In the genomic region with DNA sequence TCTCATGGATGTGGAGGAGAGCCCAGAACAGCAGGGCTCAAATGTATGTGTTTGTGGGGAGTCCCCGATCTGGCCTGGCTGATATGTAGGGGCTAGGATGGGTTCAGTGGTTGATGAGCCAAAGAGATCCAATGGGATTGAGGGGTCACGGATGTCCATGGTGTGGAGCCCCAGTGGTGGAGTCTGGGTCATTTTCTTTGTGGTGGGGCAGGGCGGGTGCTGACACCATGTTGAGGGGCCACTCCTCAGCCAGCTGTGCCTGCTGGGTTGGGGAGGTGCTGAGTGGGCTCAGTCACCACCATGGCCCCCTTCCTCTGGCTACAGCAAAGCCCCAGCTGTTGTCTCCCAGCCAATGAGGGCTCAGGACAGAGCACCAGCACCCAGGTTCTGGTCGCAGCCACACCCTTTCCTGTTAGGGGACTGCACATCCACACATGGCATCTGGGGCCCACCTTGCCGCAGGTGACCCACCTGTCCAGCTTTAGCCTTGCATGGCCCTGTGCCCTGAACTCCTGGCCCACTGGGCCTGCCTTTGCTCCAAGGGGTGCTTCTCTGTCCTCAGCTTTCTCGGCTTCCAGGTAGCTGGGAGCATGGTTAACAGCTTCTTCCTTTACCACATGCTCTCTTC, we compare ENCODE assay signal across 14 cellular contexts. TPM values are rescaled to one million over a fixed set of nuclear protein-coding genes. Genes with fewer than 3 reads are reported as not detected.
A peak's percentile ranks its signal among the peaks of the same experiment; 100 is the strongest.
DNase-seq lines count a peak whose midpoint lies in the region; ATAC-seq and TF ChIP-seq lines count a peak whose summit lies in the region.
"Had no signal": no experiment of that assay in that cellular context is flagged by ENCODE, and none has a peak within 500 bp of the region (broad histone marks: within the 10 kb centered on the region; RNA-seq: fewer than 3 reads in every experiment).

No MANE protein-coding gene starts in this region.

- H3K4me3 ChIP-seq in BLaER1 treated with 17β-estradiol and CSF1 and Interleukin-3, amounts not matched to agents 10 nM and 100 nM: no peak overlapping the region; a peak in 1 of 20 replicates
- H3K4me3 ChIP-seq in Peyer's patch: no peak overlapping the region
- no peak overlapping the region for H3K4me3 ChIP-seq in esophagus muscularis mucosa
- H3K4me3 ChIP-seq: colonic mucosa, esophagus squamous epithelium had no signal

- peaks cover 21 to 34% of the 10 kb centered on the region in 2 donors for H3K4me1 Mint-ChIP-seq in stimulated activated naive B cell treated with anti-CD40 and anti-IgM and Interleukin-4, amounts not matched to agents 10 μg/mL and 1 μg/mL and 100 μg/mL, for 72 hours

- H3K9ac ChIP-seq in BLaER1 treated with 17β-estradiol and CSF1 and Interleukin-3, amounts not matched to agents 10 nM and 100 nM: peak overlapping the region in 1 of 11 experiments; percentile 59; a peak in 1 of 22 replicates

- H3K9me3 Mint-ChIP-seq in stimulated activated naive B cell treated with anti-CD40 and anti-IgM and Interleukin-4, amounts not matched to agents 10 μg/mL and 1 μg/mL and 100 μg/mL, for 72 hours: no peaks in the 10 kb centered on the region
- H3K9me3 Mint-ChIP-seq: T-cell had no signal

- TF ChIP-seq CTCF in Peyer's patch (IDR thresholded peaks at IDR 0.05) (no peak), esophagus muscularis mucosa (IDR thresholded peaks at IDR 0.05) (no peak)

- peaks cover 27 to 91% (median 76%) of the 10 kb centered on the region in 10 experiments for H3K4me1 ChIP-seq in BLaER1 treated with 17β-estradiol and CSF1 and Interleukin-3, amounts not matched to agents 10 nM and 100 nM
- H3K4me1 ChIP-seq in Peyer's patch: peaks cover 4 to 16% (median 6%) of the 10 kb centered on the region in 4 donors
- H3K4me1 ChIP-seq in esophagus muscularis mucosa: peaks cover 20 to 30% (median 27%) of the 10 kb centered on the region in 4 donors
- H3K4me1 ChIP-seq: colonic mucosa had no signal

- 89% methylated on average over 3 of the region's 6 CpGs for WGBS in esophagus muscularis mucosa

- no peak for TF ChIP-seq EP300 in esophagus muscularis mucosa (IDR thresholded peaks at IDR 0.05)

- H3K36me3 ChIP-seq in BLaER1 treated with 17β-estradiol and CSF1 and Interleukin-3, amounts not matched to agents 10 nM and 100 nM: no peaks in the 10 kb centered on the region
- H3K36me3 ChIP-seq in Peyer's patch: no peaks in the 10 kb centered on the region
- H3K36me3 ChIP-seq in esophagus muscularis mucosa: no peaks in the 10 kb centered on the region
- H3K36me3 ChIP-seq: colonic mucosa, esophagus squamous epithelium had no signal

- peak overlapping the region; percentile 28 to 93 (median 76); a peak in 21 of 22 replicates for H3K4me2 ChIP-seq in BLaER1 treated with 17β-estradiol and CSF1 and Interleukin-3, amounts not matched to agents 10 nM and 100 nM

- TF ChIP-seq POLR2A in Peyer's patch (IDR thresholded peaks at IDR 0.05) (no peak), esophagus muscularis mucosa (IDR thresholded peaks at IDR 0.05; ENCODE audit: low read depth) (no peak)

- H3K27ac Mint-ChIP-seq in stimulated activated naive B cell treated with anti-CD40 and anti-IgM and Interleukin-4, amounts not matched to agents 10 μg/mL and 1 μg/mL and 100 μg/mL, for 72 hours: no peak overlapping the region

- no peaks in the 10 kb centered on the region for H3K9me3 ChIP-seq in BLaER1 treated with 17β-estradiol and CSF1 and Interleukin-3, amounts not matched to agents 10 nM and 100 nM (replicated peaks in 1 of 11)
- no peaks in the 10 kb centered on the region for H3K9me3 ChIP-seq in Peyer's patch
- no peaks in the 10 kb centered on the region for H3K9me3 ChIP-seq in esophagus muscularis mucosa
- H3K9me3 ChIP-seq: colonic mucosa, esophagus squamous epithelium had no signal

- intact Hi-C loops in esophagus muscularis mucosa (cut with DNase I): no loop called here

- DNase-seq in Peyer's patch: peak in 2 of 3 donors; percentile 37 to 40
- DNase-seq in esophagus muscularis mucosa (ENCODE audit: extremely low spot score): peak; percentile 29
- peak; percentile 14 for DNase-seq in stimulated activated CD8-positive, alpha-beta memory T cell treated with anti-CD3 and anti-CD28 coated beads, Interleukin-4, amount 100 ng/mL, for 48 hours
- no peak for DNase-seq in NCI-H187 treated with DMSO at 0.1 percent for 48 hours (lab: John Stamatoyannopoulos, UW)
- DNase-seq in stimulated activated naive B cell treated with anti-CD40 and anti-IgM and Interleukin-4, amounts not matched to agents 10 μg/mL and 1 μg/mL and 100 μg/mL, for 72 hours: no peak
- DNase-seq: C1 segment of cervical spinal cord, colonic mucosa, esophagus squamous epithelium, NCI-H2029 treated with DMSO at 0.1 percent for 48 hours, NCI-H526 treated with DMSO at 0.1 percent for 48 hours, trophoblast cell had no signal

- no peak for ATAC-seq in stimulated activated naive B cell treated with anti-CD40 and anti-IgM and Interleukin-4, amounts not matched to agents 10 μg/mL and 1 μg/mL and 100 μg/mL, for 72 hours (replicated peaks)
- ATAC-seq in GM18502 (IDR thresholded peaks at IDR 0.05; ENCODE audit: poor library complexity, unreplicated experiment): no peak
- ATAC-seq: T-cell had no signal

- H3K27me3 Mint-ChIP-seq in stimulated activated naive B cell treated with anti-CD40 and anti-IgM and Interleukin-4, amounts not matched to agents 10 μg/mL and 1 μg/mL and 100 μg/mL, for 72 hours: peaks cover 0 to 6% of the 10 kb centered on the region in 2 donors
- H3K27me3 Mint-ChIP-seq: T-cell had no signal

- no peak overlapping the region for H3K27ac ChIP-seq in BLaER1 treated with 17β-estradiol and CSF1 and Interleukin-3, amounts not matched to agents 10 nM and 100 nM
- no peak overlapping the region for H3K27ac ChIP-seq in Peyer's patch
- H3K27ac ChIP-seq in esophagus muscularis mucosa (replicated peaks in 1 of 4): no peak overlapping the region
- H3K27ac ChIP-seq: colonic mucosa, esophagus squamous epithelium had no signal

- peaks cover 0 to 13% (median 0%) of the 10 kb centered on the region in 11 experiments; a peak in 10 of 22 replicates for H4K20me1 ChIP-seq in BLaER1 treated with 17β-estradiol and CSF1 and Interleukin-3, amounts not matched to agents 10 nM and 100 nM

- H3K4me3 Mint-ChIP-seq in stimulated activated naive B cell treated with anti-CD40 and anti-IgM and Interleukin-4, amounts not matched to agents 10 μg/mL and 1 μg/mL and 100 μg/mL, for 72 hours: no peak overlapping the region
- H3K4me3 Mint-ChIP-seq: T-cell had no signal

- peaks cover 0 to 21% (median 11%) of the 10 kb centered on the region in 11 experiments; a peak in 14 of 22 replicates for H3K27me3 ChIP-seq in BLaER1 treated with 17β-estradiol and CSF1 and Interleukin-3, amounts not matched to agents 10 nM and 100 nM
- no peaks in the 10 kb centered on the region for H3K27me3 ChIP-seq in Peyer's patch
- H3K27me3 ChIP-seq in esophagus muscularis mucosa: no peaks in the 10 kb centered on the region

- no peaks in the 10 kb centered on the region for H3K36me3 Mint-ChIP-seq in stimulated activated naive B cell treated with anti-CD40 and anti-IgM and Interleukin-4, amounts not matched to agents 10 μg/mL and 1 μg/mL and 100 μg/mL, for 72 hours
- H3K36me3 Mint-ChIP-seq: T-cell had no signal

RNA-seq across cellular contexts. Expression of a gene that starts 3.2 kb away (rescaled TPM):
- 1 to 10 TPM in 2 of 4 donors, under 1 TPM in 2; 0.35 to 3.5 (median 1.9) TPM for total RNA-seq in Peyer's patch
- 10 to 100 TPM; 51.7 to 79.5 (median 64.6) TPM for total RNA-seq in esophagus muscularis mucosa

Comparison
In these comparisons a context has a peak if more than half of its experiments do, and no peak if none do; other contexts are left out.
1. DNase-seq: peak in Peyer's patch (2 of 3), esophagus muscularis mucosa (single experiment) and stimulated activated CD8-positive, alpha-beta memory T cell treated with anti-CD3 and anti-CD28 coated beads, Interleukin-4, amount 100 ng/mL, for 48 hours (single experiment); none in NCI-H187 treated with DMSO at 0.1 percent for 48 hours (single experiment) and stimulated activated naive B cell treated with anti-CD40 and anti-IgM and Interleukin-4, amounts not matched to agents 10 μg/mL and 1 μg/mL and 100 μg/mL, for 72 hours (single experiment).
2. RNA of a gene that starts 3.2 kb away (total RNA-seq): 51.7 to 79.5 TPM in esophagus muscularis mucosa; 0.35 to 3.5 TPM in Peyer's patch; every median in the first group is over 10 times any median in the second.